Comparison of ENCODE assay signal across 9 cellular contexts in the genomic region with DNA sequence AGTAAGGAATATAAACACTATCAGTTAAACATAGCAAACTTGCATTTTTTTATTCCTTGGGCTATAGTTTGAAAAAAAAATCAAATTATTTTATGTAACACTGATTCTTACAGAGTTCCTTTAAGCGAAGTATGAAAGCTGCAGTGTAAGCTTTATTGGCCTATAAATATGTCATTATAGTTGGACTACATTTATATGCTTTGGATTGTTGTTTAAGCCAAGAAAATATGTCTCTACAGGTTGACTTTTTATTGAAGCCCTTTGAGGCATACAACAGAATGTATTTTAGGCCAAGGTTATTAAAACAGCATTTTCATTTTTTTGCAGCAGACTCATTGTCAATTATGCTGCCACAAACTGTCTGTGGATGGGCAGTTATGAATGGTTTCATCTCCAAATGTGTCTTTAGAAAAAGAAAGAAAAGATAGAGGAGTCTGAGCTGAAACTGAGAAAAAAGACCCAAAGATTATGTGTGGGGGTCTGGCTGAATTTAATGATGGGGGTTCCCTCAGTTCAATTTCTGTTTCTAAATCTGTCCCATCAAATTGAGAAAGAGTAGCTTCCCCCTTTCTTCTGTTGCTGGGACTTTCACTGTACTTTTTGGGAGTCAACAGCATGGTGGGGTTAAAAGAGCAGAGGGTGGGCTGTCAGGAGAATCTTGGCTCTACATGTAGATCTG. TPM values are rescaled to one million over a fixed set of nuclear protein-coding genes. Genes with fewer than 3 reads are reported as not detected.
DNase-seq lines count a peak whose midpoint lies in the region; ATAC-seq, FAIRE-seq and TF ChIP-seq lines count a peak whose summit lies in the region.
"Had no signal": no experiment of that assay in that cellular context is flagged by ENCODE, and none has a peak within 500 bp of the region (broad histone marks: within the 10 kb centered on the region; RNA-seq: fewer than 3 reads in every experiment).

No MANE protein-coding gene starts in this region.

- H3K36me3 ChIP-seq in kidney (ENCODE audit: control insufficient read depth in 1 of 2, insufficient read depth in 2 of 2, low read length in 2 of 2) (peaks cover 0 to 2% of the 10 kb centered on the region in 2 donors), suprapubic skin (no peaks in the 10 kb centered on the region)

- POLR2A ChIA-PET in activated B cell treated with CpG ODN at 0.5 μM for 24 hours (lab: Charles Lee): interaction anchor here (0.6 to 10.3 kb wide), 17 partner anchors 11 to 135 kb away, joined by 3 to 256 read pairs (median 7); a partner anchor contains a TSS

- DNase-seq in activated T-cell treated with anti-CD3 and anti-CD28 coated beads, Interleukin-2, amount 50 U/mL, for 24 hours: no peak
- DNase-seq in activated T-cell treated with anti-CD3 and anti-CD28 coated beads, Interleukin-2, amount 50 U/mL, for 1 hour: no peak
- DNase-seq in activated B cell treated with CpG ODN at 0.5 μM for 24 hours (no peak), kidney (no peak), suprapubic skin (ENCODE audit: low spot score in 2 of 2) (no peak), NCI-H69 (lab: John Stamatoyannopoulos, UW) (no peak)
- DNase-seq: NCI-H1930 had no signal

- H3K4me3 ChIP-seq in kidney (ENCODE audit: low read length in 2 of 2) (no peak overlapping the region), suprapubic skin (no peak overlapping the region)

- ATAC-seq in activated B cell treated with CpG ODN at 0.5 μM for 24 hours (ENCODE audit: low read depth) (no peak), GM19328 (IDR thresholded peaks at IDR 0.05; ENCODE audit: unreplicated experiment) (no peak), GM19395 (IDR thresholded peaks at IDR 0.05; ENCODE audit: unreplicated experiment) (no peak)

- peak overlapping the region in 1 of 2 donors; percentile 49 for H3K9ac ChIP-seq in kidney (ENCODE audit: low read length in 2 of 2)

- H3K36me3 Mint-ChIP-seq in activated T-cell treated with anti-CD3 and anti-CD28 coated beads, Interleukin-2, amount 50 U/mL, for 24 hours (ENCODE audit: low read depth): peaks cover 90% of the 10 kb centered on the region
- H3K36me3 Mint-ChIP-seq in activated B cell treated with CpG ODN at 0.5 μM for 24 hours (ENCODE audit: low read depth): peaks cover 76% of the 10 kb centered on the region

- intact Hi-C loops in activated B cell treated with CpG ODN at 0.5 μM for 24 hours (cut with micrococcal nuclease): loop anchor here (2.0 to 5.0 kb wide), 2 partner anchors 20 to 163 kb away; no protein-coding TSS in a partner anchor
- intact Hi-C loops in kidney (cut with DNase I): no loop called here

- no peak for TF ChIP-seq EP300 in suprapubic skin (IDR thresholded peaks at IDR 0.05)

- peak overlapping the region; percentile 29 to 59 for H3K27ac ChIP-seq in kidney (ENCODE audit: low read depth in 2 of 2, low read length in 2 of 2)
- H3K27ac ChIP-seq in suprapubic skin: peak overlapping the region; percentile 86

- H3K4me1 ChIP-seq in kidney (ENCODE audit: control insufficient read depth in 1 of 2, insufficient read depth in 1 of 2, low read depth in 1 of 2, low read length in 2 of 2) (peaks cover 4 to 17% of the 10 kb centered on the region in 2 donors), suprapubic skin (peaks cover 35% of the 10 kb centered on the region)

- TF ChIP-seq CTCF in activated B cell treated with CpG ODN at 0.5 μM for 24 hours (IDR thresholded peaks at IDR 0.05): no peak
- no peak for TF ChIP-seq CTCF in kidney (IDR thresholded peaks at IDR 0.05; ENCODE audit: borderline replicate concordance, extremely low read depth, insufficient read depth)
- no peak for TF ChIP-seq CTCF in suprapubic skin (IDR thresholded peaks at IDR 0.05)

- WGBS in suprapubic skin: 51% methylated on average over 1 of the region's 1 CpG

- H3K27me3 Mint-ChIP-seq in activated T-cell treated with anti-CD3 and anti-CD28 coated beads, Interleukin-2, amount 50 U/mL, for 24 hours: no peaks in the 10 kb centered on the region
- no peaks in the 10 kb centered on the region for H3K27me3 Mint-ChIP-seq in activated B cell treated with CpG ODN at 0.5 μM for 24 hours

- H3K4me3 Mint-ChIP-seq in activated T-cell treated with anti-CD3 and anti-CD28 coated beads, Interleukin-2, amount 50 U/mL, for 24 hours: peak overlapping the region; percentile 68
- peak overlapping the region; percentile 37 for H3K4me3 Mint-ChIP-seq in activated B cell treated with CpG ODN at 0.5 μM for 24 hours

- CTCF ChIA-PET in activated B cell treated with CpG ODN at 0.5 μM for 24 hours (lab: Charles Lee): interaction anchor here (1.0 kb wide), 1 partner anchor 42 kb away, joined by 3 read pairs; no protein-coding TSS in a partner anchor

- peaks cover 7% of the 10 kb centered on the region for H3K9me3 Mint-ChIP-seq in activated T-cell treated with anti-CD3 and anti-CD28 coated beads, Interleukin-2, amount 50 U/mL, for 24 hours
- no peaks in the 10 kb centered on the region for H3K9me3 Mint-ChIP-seq in activated B cell treated with CpG ODN at 0.5 μM for 24 hours

- peaks cover 67% of the 10 kb centered on the region for H3K4me1 Mint-ChIP-seq in activated T-cell treated with anti-CD3 and anti-CD28 coated beads, Interleukin-2, amount 50 U/mL, for 24 hours (ENCODE audit: low read depth)
- H3K4me1 Mint-ChIP-seq in activated B cell treated with CpG ODN at 0.5 μM for 24 hours: peaks cover 59% of the 10 kb centered on the region

- H3K27me3 ChIP-seq in suprapubic skin: no peaks in the 10 kb centered on the region

- TF ChIP-seq POLR2A in suprapubic skin (IDR thresholded peaks at IDR 0.05): no peak

- no peaks in the 10 kb centered on the region for H3K9me3 ChIP-seq in kidney (ENCODE audit: control insufficient read depth in 1 of 2, low read length in 2 of 2)
- no peaks in the 10 kb centered on the region for H3K9me3 ChIP-seq in suprapubic skin

- FAIRE-seq in kidney (lab: Jason Lieb, UNC): no peak

- H3K27ac Mint-ChIP-seq in activated T-cell treated with anti-CD3 and anti-CD28 coated beads, Interleukin-2, amount 50 U/mL, for 24 hours: peak overlapping the region; percentile 99
- peak overlapping the region; percentile 91 for H3K27ac Mint-ChIP-seq in activated B cell treated with CpG ODN at 0.5 μM for 24 hours

RNA-seq across cellular contexts. Expression of a gene that starts 43.1 kb away (rescaled TPM):
- total RNA-seq in activated B cell treated with CpG ODN at 0.5 μM for 24 hours (67.4 and 76.8 TPM in 2 replicates), kidney (77.9 TPM), suprapubic skin (10 to 100 TPM; 45.4 to 75.2 (median 71.9) TPM)
- polyA plus RNA-seq in kidney (ENCODE audit: insufficient read depth, low read depth, low replicate concordance): 8.6 TPM
